29 cellular contexts compared by ENCODE assay signal in genomic region chr1:13549021-13549420, GRCh38. TPM values are rescaled to one million over a fixed set of nuclear protein-coding genes. Genes with fewer than 3 reads are reported as not detected.
"Had no signal": no experiment of that assay in that cellular context is flagged by ENCODE, and none has a peak within 500 bp of the region (broad histone marks: within the 10 kb centered on the region; RNA-seq: fewer than 3 reads in every experiment).

No MANE protein-coding gene starts in this region.

- H3K4me3 Mint-ChIP-seq: activated CD4-positive, alpha-beta T cell treated with anti-CD3 and anti-CD28 coated beads, Interleukin-2, amount 10 ng/mL, durations not matched to agents 24 days and 14 days; activated CD8-positive, alpha-beta T cell treated with anti-CD3 and anti-CD28 coated beads for 36 hours; activated naive CD4-positive, alpha-beta T cell treated with anti-CD3 and anti-CD28 coated beads, Interleukin-2, amount 50 U/mL, for 24 hours; activated naive CD8-positive, alpha-beta T cell treated with anti-CD3 and anti-CD28 coated beads, Interleukin-2, amount 10 ng/mL, durations not matched to agents 7 days and 5 days; activated T-cell treated with anti-CD3 and anti-CD28 coated beads, Interleukin-2, amount 50 U/mL, for 72 hours; activated T-helper 17 cell treated with anti-CD3 and anti-CD28 coated beads, Interleukin-2, amount 50 U/mL, for 72 hours; T-helper 1 cell treated with Interleukin-12 subunit alpha and Interleukin-12 subunit beta and Interleukin-4 antibody, amounts not matched to agents 30 μg/mL and 1 μg/mL, for 36 hours; T-helper 2 cell treated with Interferon-gamma antibody and Interleukin-4, amounts not matched to agents 5 μg/mL and 100 μg/mL, for 36 hours had no signal

- H3K4me1 Mint-ChIP-seq: activated CD4-positive, alpha-beta T cell treated with anti-CD3 and anti-CD28 coated beads, Interleukin-2, amount 10 ng/mL, durations not matched to agents 24 days and 14 days; activated naive CD4-positive, alpha-beta T cell treated with anti-CD3 and anti-CD28 coated beads, Interleukin-2, amount 50 U/mL, for 24 hours; activated naive CD8-positive, alpha-beta T cell treated with anti-CD3 and anti-CD28 coated beads, Interleukin-2, amount 10 ng/mL, durations not matched to agents 7 days and 5 days; activated T-helper 17 cell treated with anti-CD3 and anti-CD28 coated beads, Interleukin-2, amount 50 U/mL, for 72 hours had no signal

- H3K36me3 ChIP-seq: breast epithelium, SJSA1 had no signal

- H3K27me3 ChIP-seq: body of pancreas, breast epithelium, SJSA1 had no signal

- H3K4me1 ChIP-seq: breast epithelium, SJSA1 had no signal

- H3K4me3 ChIP-seq: body of pancreas, breast epithelium, K562, SJSA1 had no signal

- H3K27ac Mint-ChIP-seq: activated CD4-positive, alpha-beta T cell treated with anti-CD3 and anti-CD28 coated beads, Interleukin-2, amount 10 ng/mL, durations not matched to agents 24 days and 14 days; activated CD8-positive, alpha-beta T cell treated with anti-CD3 and anti-CD28 coated beads for 36 hours; activated naive CD4-positive, alpha-beta T cell treated with anti-CD3 and anti-CD28 coated beads, Interleukin-2, amount 50 U/mL, for 24 hours; activated naive CD8-positive, alpha-beta T cell treated with anti-CD3 and anti-CD28 coated beads, Interleukin-2, amount 10 ng/mL, durations not matched to agents 7 days and 5 days; activated T-cell treated with anti-CD3 and anti-CD28 coated beads, Interleukin-2, amount 50 U/mL, for 72 hours; activated T-helper 17 cell treated with anti-CD3 and anti-CD28 coated beads, Interleukin-2, amount 50 U/mL, for 72 hours; T-helper 1 cell treated with Interleukin-12 subunit alpha and Interleukin-12 subunit beta and Interleukin-4 antibody, amounts not matched to agents 30 μg/mL and 1 μg/mL, for 36 hours; T-helper 2 cell treated with Interferon-gamma antibody and Interleukin-4, amounts not matched to agents 5 μg/mL and 100 μg/mL, for 36 hours had no signal

- H3K9me3 ChIP-seq: body of pancreas, breast epithelium, SJSA1, SK-N-SH had no signal

- DNase-seq: activated CD4-positive, alpha-beta T cell treated with anti-CD3 and anti-CD28 coated beads, Interleukin-2, amount 10 ng/mL, durations not matched to agents 24 days and 14 days; activated CD4-positive, alpha-beta T cell treated with anti-CD3 and anti-CD28 coated beads, Interleukin-2, amount 50 U/mL, for 4 hours; activated CD8-positive, alpha-beta T cell treated with anti-CD3 and anti-CD28 coated beads for 36 hours; activated effector memory CD4-positive, alpha-beta T cell treated with anti-CD3 and anti-CD28 coated beads, Interleukin-2, amount 50 U/mL, for 16 hours; activated naive CD4-positive, alpha-beta T cell treated with Interleukin-2 at 50 U/mL for 16 hours; activated naive CD8-positive, alpha-beta T cell treated with anti-CD3 and anti-CD28 coated beads, Interleukin-2, amount 10 ng/mL, durations not matched to agents 7 days and 5 days; activated T-cell treated with anti-CD3 and anti-CD28 coated beads, Interleukin-2, amount 50 U/mL, for 1 hour; activated T-cell treated with anti-CD3 and anti-CD28 coated beads, Interleukin-2, amount 50 U/mL, for 72 hours; body of pancreas; NCI-H1105; NCI-H1417 treated with DMSO at 0.1 percent for 48 hours; NCI-H1930; NCI-H2081 treated with DMSO at 0.1 percent for 48 hours; NCI-H345; NCI-H524 treated with DMSO at 0.1 percent for 48 hours; SHP77 treated with DMSO at 0.1 percent for 48 hours; SK-N-SH had no signal

- H3K9ac ChIP-seq: SK-N-SH had no signal

- FAIRE-seq: astrocyte, K562, TTC549 had no signal

- H3K4me2 ChIP-seq: SK-N-SH had no signal

- H3K36me3 Mint-ChIP-seq: activated naive CD4-positive, alpha-beta T cell treated with anti-CD3 and anti-CD28 coated beads, Interleukin-2, amount 50 U/mL, for 24 hours; activated naive CD8-positive, alpha-beta T cell treated with anti-CD3 and anti-CD28 coated beads, Interleukin-2, amount 10 ng/mL, durations not matched to agents 7 days and 5 days had no signal

- H3K27ac ChIP-seq: body of pancreas, breast epithelium, SJSA1 had no signal

- H3K9me3 Mint-ChIP-seq: activated CD4-positive, alpha-beta T cell treated with anti-CD3 and anti-CD28 coated beads, Interleukin-2, amount 10 ng/mL, durations not matched to agents 24 days and 14 days; activated CD8-positive, alpha-beta T cell treated with anti-CD3 and anti-CD28 coated beads for 36 hours; activated naive CD4-positive, alpha-beta T cell treated with anti-CD3 and anti-CD28 coated beads, Interleukin-2, amount 50 U/mL, for 24 hours; activated naive CD8-positive, alpha-beta T cell treated with anti-CD3 and anti-CD28 coated beads, Interleukin-2, amount 10 ng/mL, durations not matched to agents 7 days and 5 days; activated T-cell treated with anti-CD3 and anti-CD28 coated beads, Interleukin-2, amount 50 U/mL, for 72 hours; activated T-helper 17 cell treated with anti-CD3 and anti-CD28 coated beads, Interleukin-2, amount 50 U/mL, for 72 hours; T-helper 1 cell treated with Interleukin-12 subunit alpha and Interleukin-12 subunit beta and Interleukin-4 antibody, amounts not matched to agents 30 μg/mL and 1 μg/mL, for 36 hours; T-helper 2 cell treated with Interferon-gamma antibody and Interleukin-4, amounts not matched to agents 5 μg/mL and 100 μg/mL, for 36 hours had no signal

RNA-seq across cellular contexts. Expression of gene PDPN, which starts 34.6 kb away (rescaled TPM):
- total RNA-seq: activated CD4-positive, alpha-beta T cell treated with anti-CD3 and anti-CD28 coated beads, Interleukin-2, amount 10 ng/mL, durations not matched to agents 24 days and 14 days; activated CD8-positive, alpha-beta memory T cell treated with anti-CD3 and anti-CD28 coated beads for 36 hours; activated CD8-positive, alpha-beta T cell treated with anti-CD3 and anti-CD28 coated beads for 36 hours; activated naive CD8-positive, alpha-beta T cell treated with anti-CD3 and anti-CD28 coated beads, Interleukin-2, amount 10 ng/mL, durations not matched to agents 7 days and 5 days; activated T-cell treated with anti-CD3 and anti-CD28 coated beads, Interleukin-2, amount 50 U/mL, for 72 hours; activated T-helper 17 cell treated with anti-CD3 and anti-CD28 coated beads, Interleukin-2, amount 50 U/mL, for 72 hours; NCI-H460 had no signal
- polyA plus RNA-seq: K562, SK-N-SH had no signal

RNA-seq across cellular contexts. Expression of gene LRRC38, which starts 35.2 kb away (rescaled TPM):
- total RNA-seq: activated CD4-positive, alpha-beta T cell treated with anti-CD3 and anti-CD28 coated beads, Interleukin-2, amount 10 ng/mL, durations not matched to agents 24 days and 14 days; activated CD8-positive, alpha-beta memory T cell treated with anti-CD3 and anti-CD28 coated beads for 36 hours; activated CD8-positive, alpha-beta T cell treated with anti-CD3 and anti-CD28 coated beads for 36 hours; activated naive CD8-positive, alpha-beta T cell treated with anti-CD3 and anti-CD28 coated beads, Interleukin-2, amount 10 ng/mL, durations not matched to agents 7 days and 5 days; activated T-cell treated with anti-CD3 and anti-CD28 coated beads, Interleukin-2, amount 50 U/mL, for 72 hours; activated T-helper 17 cell treated with anti-CD3 and anti-CD28 coated beads, Interleukin-2, amount 50 U/mL, for 72 hours; astrocyte; body of pancreas; K562; NCI-H460; RPMI7951; SJSA1 had no signal
- polyA plus RNA-seq: K562 had no signal
